ENCODE assay signal across 8 cellular contexts in genomic region chr17:69407759-69408158, GRCh38.
"Had no signal": no experiment of that assay in that cellular context is flagged by ENCODE, and none has a peak within 500 bp of the region (broad histone marks: within the 10 kb centered on the region; RNA-seq: fewer than 3 reads in every experiment).

No MANE protein-coding gene starts in this region.

- FAIRE-seq: G401.6, GM12878, GM12891, GM12892, GM18507, GM19239 had no signal

- ATAC-seq: GM12878 had no signal

- DNase-seq: GDM1, GF-D8 had no signal

- H3K4me3 ChIP-seq: GM12878 had no signal
